ENCODE assay signal across 8 cellular contexts in genomic region chr15:67784057-67784781, GRCh38. TPM values are rescaled to one million over a fixed set of nuclear protein-coding genes. Genes with fewer than 3 reads are reported as not detected.
DNase-seq lines count a peak whose midpoint lies in the region; ATAC-seq and TF ChIP-seq lines count a peak whose summit lies in the region.
"Had no signal": no experiment of that assay in that cellular context is flagged by ENCODE, and none has a peak within 500 bp of the region (broad histone marks: within the 10 kb centered on the region; RNA-seq: fewer than 3 reads in every experiment).

No MANE protein-coding gene starts in this region.

- H3K79me2 ChIP-seq in GM23338 (replicated peaks; ENCODE audit: insufficient read depth) = no peaks in the 10 kb centered on the region

- DNase-seq in Kasumi-1 (lab: John Stamatoyannopoulos, UW) (peak; percentile 35 to 36), esophagus muscularis mucosa (ENCODE audit: extremely low spot score) (peak; percentile 55), GM23338 (ENCODE audit: low spot score) (no peak), posterior cingulate gyrus (no peak), cerebellum (ENCODE audit: low spot score) (no peak)

- ATAC-seq in GM18867 (IDR thresholded peaks at IDR 0.05; ENCODE audit: unreplicated experiment) = peak; percentile 84
- ATAC-seq in GM21786 (IDR thresholded peaks at IDR 0.05; ENCODE audit: unreplicated experiment) = peak; percentile 89
- ATAC-seq in GM23338 = no peak

- no peak overlapping the region for H3K4me3 Mint-ChIP-seq in GM23338

- H3K4me3 ChIP-seq in esophagus muscularis mucosa = no peak overlapping the region
- no peak overlapping the region for H3K4me3 ChIP-seq in GM23338

- H3K9me3 Mint-ChIP-seq in GM23338 = no peaks in the 10 kb centered on the region

- H3K27ac ChIP-seq in esophagus muscularis mucosa (replicated peaks in 1 of 4) (no peak overlapping the region), GM23338 (ENCODE audit: low read depth) (no peak overlapping the region)

- H3K4me1 ChIP-seq in esophagus muscularis mucosa = no peaks in the 10 kb centered on the region
- H3K4me1 ChIP-seq in GM23338 (ENCODE audit: insufficient read depth) = peaks cover 42% of the 10 kb centered on the region

- H3K4me2 ChIP-seq in GM23338 = no peak overlapping the region

- H3K9me3 ChIP-seq in esophagus muscularis mucosa = no peaks in the 10 kb centered on the region

- TF ChIP-seq POLR2A in esophagus muscularis mucosa (IDR thresholded peaks at IDR 0.05; ENCODE audit: low read depth) = no peak

- 62% methylated on average over 4 of the region's 4 CpGs for WGBS in esophagus muscularis mucosa

- TF ChIP-seq CTCF in esophagus muscularis mucosa (IDR thresholded peaks at IDR 0.05) (no peak), GM23338 (conservative IDR thresholded peaks at IDR 0.05; ENCODE audit: low read depth in 2 of 2) (no peak)

- no peak overlapping the region for H2AFZ ChIP-seq in GM23338

- peaks cover 45% of the 10 kb centered on the region for H3K4me1 Mint-ChIP-seq in GM23338

- H4K20me1 ChIP-seq in GM23338 (replicated peaks; ENCODE audit: insufficient read depth) = no peaks in the 10 kb centered on the region

- no peak for TF ChIP-seq EP300 in esophagus muscularis mucosa (IDR thresholded peaks at IDR 0.05)

- 0 out of 2 replicates have a peak, but pooled peaks cover 4% of the 10 kb centered on the region for H3F3A ChIP-seq in GM23338 (replicated peaks; ENCODE audit: low read depth)

- no peaks in the 10 kb centered on the region for H3K9me2 ChIP-seq in GM23338 (ENCODE audit: insufficient read depth)

- intact Hi-C loops in esophagus muscularis mucosa (cut with DNase I) = no loop called here
- intact Hi-C loops in posterior cingulate gyrus (cut with DNase I) = no loop called here

- H3K27me3 ChIP-seq in esophagus muscularis mucosa = no peaks in the 10 kb centered on the region
- no peaks in the 10 kb centered on the region for H3K27me3 ChIP-seq in GM23338 (ENCODE audit: insufficient read depth)

- peaks cover 0 to 17% (median 8%) of the 10 kb centered on the region in 4 donors for H3K36me3 ChIP-seq in esophagus muscularis mucosa
- no peaks in the 10 kb centered on the region for H3K36me3 ChIP-seq in GM23338 (ENCODE audit: insufficient read depth)

- H3K27me3 Mint-ChIP-seq in GM23338 (ENCODE audit: insufficient read depth, low read depth, poor library complexity) = no peaks in the 10 kb centered on the region

- no peak overlapping the region for H3K27ac Mint-ChIP-seq in GM23338

- no peaks in the 10 kb centered on the region for H3K36me3 Mint-ChIP-seq in GM23338 (ENCODE audit: low read depth)

TF ChIP-seq in GM23338, 12 proteins besides CTCF, POLR2A, EP300 and RAD21 (continues in another document):
- TF ChIP-seq CREB1 (CRISPR knock-in tag; IDR thresholded peaks at IDR 0.05; ENCODE audit: low read depth) = no peak
- TF ChIP-seq JUNB (IDR thresholded peaks at IDR 0.05; ENCODE audit: unreplicated experiment) = no peak
- no peak for TF ChIP-seq POLR2AphosphoS5 (IDR thresholded peaks at IDR 0.05; ENCODE audit: low read depth)
- TF ChIP-seq ZNF114 (CRISPR knock-in tag; IDR thresholded peaks at IDR 0.05) = no peak
- no peak for TF ChIP-seq NANOG (IDR thresholded peaks at IDR 0.05; ENCODE audit: borderline replicate concordance)
- TF ChIP-seq ETS1 (IDR thresholded peaks at IDR 0.05) = no peak
- TF ChIP-seq, protein P1, sequence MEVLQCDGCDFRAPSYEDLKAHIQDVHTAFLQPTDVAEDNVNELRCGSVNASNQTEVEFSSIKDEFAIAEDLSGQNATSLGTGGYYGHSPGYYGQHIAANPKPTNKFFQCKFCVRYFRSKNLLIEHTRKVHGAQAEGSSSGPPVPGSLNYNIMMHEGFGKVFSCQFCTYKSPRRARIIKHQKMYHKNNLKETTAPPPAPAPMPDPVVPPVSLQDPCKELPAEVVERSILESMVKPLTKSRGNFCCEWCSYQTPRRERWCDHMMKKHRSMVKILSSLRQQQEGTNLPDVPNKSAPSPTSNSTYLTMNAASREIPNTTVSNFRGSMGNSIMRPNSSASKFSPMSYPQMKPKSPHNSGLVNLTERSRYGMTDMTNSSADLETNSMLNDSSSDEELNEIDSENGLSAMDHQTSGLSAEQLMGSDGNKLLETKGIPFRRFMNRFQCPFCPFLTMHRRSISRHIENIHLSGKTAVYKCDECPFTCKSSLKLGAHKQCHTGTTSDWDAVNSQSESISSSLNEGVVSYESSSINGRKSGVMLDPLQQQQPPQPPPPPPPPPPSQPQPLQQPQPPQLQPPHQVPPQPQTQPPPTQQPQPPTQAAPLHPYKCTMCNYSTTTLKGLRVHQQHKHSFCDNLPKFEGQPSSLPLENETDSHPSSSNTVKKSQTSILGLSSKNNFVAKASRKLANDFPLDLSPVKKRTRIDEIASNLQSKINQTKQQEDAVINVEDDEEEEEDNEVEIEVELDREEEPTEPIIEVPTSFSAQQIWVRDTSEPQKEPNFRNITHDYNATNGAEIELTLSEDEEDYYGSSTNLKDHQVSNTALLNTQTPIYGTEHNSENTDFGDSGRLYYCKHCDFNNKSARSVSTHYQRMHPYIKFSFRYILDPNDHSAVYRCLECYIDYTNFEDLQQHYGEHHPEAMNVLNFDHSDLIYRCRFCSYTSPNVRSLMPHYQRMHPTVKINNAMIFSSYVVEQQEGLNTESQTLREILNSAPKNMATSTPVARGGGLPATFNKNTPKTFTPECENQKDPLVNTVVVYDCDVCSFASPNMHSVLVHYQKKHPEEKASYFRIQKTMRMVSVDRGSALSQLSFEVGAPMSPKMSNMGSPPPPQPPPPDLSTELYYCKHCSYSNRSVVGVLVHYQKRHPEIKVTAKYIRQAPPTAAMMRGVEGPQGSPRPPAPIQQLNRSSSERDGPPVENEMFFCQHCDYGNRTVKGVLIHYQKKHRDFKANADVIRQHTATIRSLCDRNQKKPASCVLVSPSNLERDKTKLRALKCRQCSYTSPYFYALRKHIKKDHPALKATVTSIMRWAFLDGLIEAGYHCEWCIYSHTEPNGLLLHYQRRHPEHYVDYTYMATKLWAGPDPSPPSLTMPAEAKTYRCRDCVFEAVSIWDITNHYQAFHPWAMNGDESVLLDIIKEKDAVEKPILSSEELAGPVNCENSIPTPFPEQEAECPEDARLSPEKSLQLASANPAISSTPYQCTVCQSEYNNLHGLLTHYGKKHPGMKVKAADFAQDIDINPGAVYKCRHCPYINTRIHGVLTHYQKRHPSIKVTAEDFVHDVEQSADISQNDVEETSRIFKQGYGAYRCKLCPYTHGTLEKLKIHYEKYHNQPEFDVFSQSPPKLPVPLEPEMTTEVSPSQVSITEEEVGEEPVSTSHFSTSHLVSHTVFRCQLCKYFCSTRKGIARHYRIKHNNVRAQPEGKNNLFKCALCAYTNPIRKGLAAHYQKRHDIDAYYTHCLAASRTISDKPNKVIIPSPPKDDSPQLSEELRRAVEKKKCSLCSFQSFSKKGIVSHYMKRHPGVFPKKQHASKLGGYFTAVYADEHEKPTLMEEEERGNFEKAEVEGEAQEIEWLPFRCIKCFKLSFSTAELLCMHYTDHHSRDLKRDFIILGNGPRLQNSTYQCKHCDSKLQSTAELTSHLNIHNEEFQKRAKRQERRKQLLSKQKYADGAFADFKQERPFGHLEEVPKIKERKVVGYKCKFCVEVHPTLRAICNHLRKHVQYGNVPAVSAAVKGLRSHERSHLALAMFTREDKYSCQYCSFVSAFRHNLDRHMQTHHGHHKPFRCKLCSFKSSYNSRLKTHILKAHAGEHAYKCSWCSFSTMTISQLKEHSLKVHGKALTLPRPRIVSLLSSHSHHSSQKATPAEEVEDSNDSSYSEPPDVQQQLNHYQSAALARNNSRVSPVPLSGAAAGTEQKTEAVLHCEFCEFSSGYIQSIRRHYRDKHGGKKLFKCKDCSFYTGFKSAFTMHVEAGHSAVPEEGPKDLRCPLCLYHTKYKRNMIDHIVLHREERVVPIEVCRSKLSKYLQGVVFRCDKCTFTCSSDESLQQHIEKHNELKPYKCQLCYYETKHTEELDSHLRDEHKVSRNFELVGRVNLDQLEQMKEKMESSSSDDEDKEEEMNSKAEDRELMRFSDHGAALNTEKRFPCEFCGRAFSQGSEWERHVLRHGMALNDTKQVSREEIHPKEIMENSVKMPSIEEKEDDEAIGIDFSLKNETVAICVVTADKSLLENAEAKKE (CRISPR knock-in tag; IDR thresholded peaks at IDR 0.05) = no peak
- no peak for TF ChIP-seq ZNF331 (CRISPR knock-in tag; IDR thresholded peaks at IDR 0.05; ENCODE audit: low read depth)
- no peak for TF ChIP-seq STAT1 (IDR thresholded peaks at IDR 0.05; ENCODE audit: unreplicated experiment)
- no peak for TF ChIP-seq EZH2 (IDR thresholded peaks at IDR 0.05; ENCODE audit: low read depth, unreplicated experiment)
- no peak for TF ChIP-seq EZH2phosphoT487 (IDR thresholded peaks at IDR 0.05; ENCODE audit: unreplicated experiment)

RNA-seq across cellular contexts. Expression of gene SKOR1, which starts 41.1 kb away (rescaled TPM):
- total RNA-seq in esophagus muscularis mucosa = 1 to 10 TPM in 1 of 4 donors, under 1 TPM in 3; 0.58 to 1.2 (median 0.84) TPM
- 0.17 and 0.19 TPM in 2 replicates for total RNA-seq in GM23338 (2014; rRNA removed; shearing (Covaris generic))
- not detected in 2 replicates for polyA plus RNA-seq in GM23338 (2016; fragmentation: Nextera tagmentation; extraction: Ambion mirVana)
- 14.9 TPM for total RNA-seq in cerebellum

RNA-seq across cellular contexts. Expression of gene RNU6-1, which starts 55.6 kb away (rescaled TPM):
- total RNA-seq in esophagus muscularis mucosa (not detected), cerebellum (not detected)
- not detected in 2 replicates for total RNA-seq in GM23338 (2014; rRNA removed; shearing (Covaris generic))
- not detected in 2 replicates for polyA plus RNA-seq in GM23338 (2016; fragmentation: Nextera tagmentation; extraction: Ambion mirVana)
- total RNA-seq: NCI-H460 had no signal

Comparison
In these comparisons a context has a peak if more than half of its experiments do, and no peak if none do; other contexts are left out.
1. DNase-seq: peak in Kasumi-1 (2 of 2) and esophagus muscularis mucosa (single experiment); none in GM23338 (single experiment), posterior cingulate gyrus (0 of 10) and cerebellum (single experiment).